23 cellular contexts compared by ENCODE assay signal in genomic region chr3:35565048-35565447, GRCh38.
"Had no signal": no experiment of that assay in that cellular context is flagged by ENCODE, and none has a peak within 500 bp of the region (broad histone marks: within the 10 kb centered on the region; RNA-seq: fewer than 3 reads in every experiment).

No MANE protein-coding gene starts in this region.

- ATAC-seq: esophagus mucosa; foreskin keratinocyte; heart right ventricle; right cardiac atrium; stimulated activated naive CD8-positive, alpha-beta T cell treated with anti-CD3 and anti-CD28 coated beads, Interleukin-15, Interleukin-2, amounts not matched to agents 100 U/mL and 50 U/mL, for 24 hours; T-helper 17 cell had no signal

- DNase-seq: activated CD4-positive, alpha-beta memory T cell treated with anti-CD3 and anti-CD28 coated beads for 36 hours; activated CD4-positive, alpha-beta T cell treated with anti-CD3 and anti-CD28 coated beads, Interleukin-2, amount 10 ng/mL, durations not matched to agents 24 days and 14 days; activated CD4-positive, CD25-positive, alpha-beta regulatory T cell treated with anti-CD3 and anti-CD28 coated beads, Interleukin-2, amount 50 U/mL, for 72 hours; activated CD8-positive, alpha-beta memory T cell treated with anti-CD3 and anti-CD28 coated beads, Interleukin-2, amount 50 U/mL, for 4 hours; activated effector memory CD4-positive, alpha-beta T cell treated with anti-CD3 and anti-CD28 coated beads, Interleukin-2, amount 50 U/mL, for 16 hours; activated naive CD4-positive, alpha-beta T cell treated with anti-CD3 and anti-CD28 coated beads, Interleukin-2, amount 10 ng/mL, durations not matched to agents 7 days and 5 days; activated naive CD8-positive, alpha-beta T cell treated with anti-CD3 and anti-CD28 coated beads, Interleukin-2, amount 10 ng/mL, durations not matched to agents 7 days and 5 days; activated T-cell treated with anti-CD3 and anti-CD28 coated beads, Interleukin-2, amount 50 U/mL, for 1 hour; amniotic stem cell; brain microvascular endothelial cell; foreskin keratinocyte; heart right ventricle; left ventricle myocardium inferior; mesendoderm; posterior cingulate gyrus; right cardiac atrium; stimulated activated CD4-positive, alpha-beta T cell treated with anti-CD3 and anti-CD28 coated beads, Interleukin-2, amount 100 ng/mL, for 48 hours; stimulated activated naive CD8-positive, alpha-beta T cell treated with anti-CD3 and anti-CD28 coated beads, Interleukin-15, Interleukin-2, amounts not matched to agents 100 U/mL and 50 U/mL, for 24 hours; T-helper 17 cell; T1000; testis; trophoblast cell had no signal
